Comparison of ENCODE assay signal across 13 cellular contexts in the genomic region with DNA sequence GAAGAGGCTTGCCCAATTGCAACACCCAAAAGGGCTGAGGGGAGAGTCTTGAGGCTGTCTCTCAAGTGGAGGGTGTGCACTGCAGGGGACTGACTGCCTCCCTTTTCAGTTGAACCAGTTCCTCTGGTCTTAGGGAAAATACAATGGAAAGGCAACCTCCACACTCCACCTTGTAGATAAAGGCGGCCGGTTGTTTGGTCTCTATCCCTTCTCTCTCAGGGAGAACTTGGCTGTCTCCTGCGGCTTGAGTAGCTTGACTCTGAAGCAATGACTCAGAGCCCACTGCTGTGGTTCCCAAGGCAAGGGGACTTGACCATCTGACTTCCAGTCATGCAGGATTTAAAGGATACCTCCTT.
DNase-seq lines count a peak whose midpoint lies in the region; ATAC-seq and TF ChIP-seq lines count a peak whose summit lies in the region.
"Had no signal": no experiment of that assay in that cellular context is flagged by ENCODE, and none has a peak within 500 bp of the region (broad histone marks: within the 10 kb centered on the region; RNA-seq: fewer than 3 reads in every experiment).

No MANE protein-coding gene starts in this region.

- H3K4me3 Mint-ChIP-seq in effector memory CD8-positive, alpha-beta T cell = no peak overlapping the region

- H3K4me1 ChIP-seq in HUES48 (ENCODE audit: control insufficient read depth, insufficient read depth, low read length) (peaks cover 31% of the 10 kb centered on the region), gastrocnemius medialis (peaks cover 18 to 24% of the 10 kb centered on the region in 2 donors)

- in situ Hi-C loops in astrocyte of the cerebellum (cut with HindIII; ENCODE audit: low sequenced_read_pairs) = no loop called here
- in situ Hi-C loops in gastrocnemius medialis (cut with MboI; ENCODE audit: low sequenced_read_pairs in 4 of 4) = loop anchor here in 1 of 4 donors (25.0 kb wide), 1 partner anchor 325 kb away; no protein-coding TSS in a partner anchor

- H3K4me3 ChIP-seq in HUES48 (ENCODE audit: low read depth, low read length) (0 out of 2 replicates have a peak overlapping the region, but pooled peaks have one; percentile 61), astrocyte of the cerebellum (ENCODE audit: low read depth, low read length) (no peak overlapping the region), gastrocnemius medialis (no peak overlapping the region)
- H3K4me3 ChIP-seq: BLaER1 treated with 17β-estradiol and CSF1 and Interleukin-3, amounts not matched to agents 10 nM and 100 nM had no signal

- no peaks in the 10 kb centered on the region for H3K36me3 Mint-ChIP-seq in effector memory CD8-positive, alpha-beta T cell (ENCODE audit: insufficient read depth)

- TF ChIP-seq POLR2A in gastrocnemius medialis (IDR thresholded peaks at IDR 0.05) = no peak

- no peak overlapping the region for H3K9ac ChIP-seq in HUES48 (ENCODE audit: low read depth, low read length)
- H3K9ac ChIP-seq: BLaER1 treated with 17β-estradiol and CSF1 and Interleukin-3, amounts not matched to agents 10 nM and 100 nM had no signal

- H3K27me3 Mint-ChIP-seq in effector memory CD8-positive, alpha-beta T cell = peaks cover 50 to 79% of the 10 kb centered on the region in 2 donors

- peaks cover 5 to 10% of the 10 kb centered on the region in 2 donors for H3K4me1 Mint-ChIP-seq in effector memory CD8-positive, alpha-beta T cell (ENCODE audit: low read depth in 2 of 2)

- no peaks in the 10 kb centered on the region for H3K9me3 Mint-ChIP-seq in effector memory CD8-positive, alpha-beta T cell

- H3K27me3 ChIP-seq in HUES48 (ENCODE audit: control insufficient read depth, insufficient read depth, low read length) (peaks cover 53% of the 10 kb centered on the region), gastrocnemius medialis (no peaks in the 10 kb centered on the region)

- intact Hi-C loops in gastrocnemius medialis (cut with DNase I; ENCODE audit: low total_unique reads) = no loop called here

- H3K27ac ChIP-seq in HUES48 (ENCODE audit: low read depth, low read length) = peak overlapping the region; percentile 39
- peak overlapping the region; percentile 41 to 95 (median 90) for H3K27ac ChIP-seq in gastrocnemius medialis
- H3K27ac ChIP-seq: BLaER1 treated with 17β-estradiol and CSF1 and Interleukin-3, amounts not matched to agents 10 nM and 100 nM; SK-N-MC had no signal

- no peaks in the 10 kb centered on the region for H3K9me3 ChIP-seq in HUES48 (ENCODE audit: control insufficient read depth, insufficient read depth, low read length)
- no peaks in the 10 kb centered on the region for H3K9me3 ChIP-seq in gastrocnemius medialis

- TF ChIP-seq CTCF in astrocyte of the cerebellum (IDR thresholded peaks at IDR 0.05; ENCODE audit: low read depth, low read length, missing control alignments) (no peak), gastrocnemius medialis (IDR thresholded peaks at IDR 0.05 in 4 of 5, conservative IDR thresholded peaks at IDR 0.05 in 1 of 5) (no peak)

- ATAC-seq in gastrocnemius medialis (no peak), GM18873 (IDR thresholded peaks at IDR 0.05; ENCODE audit: low FRiP score, unreplicated experiment) (no peak), HG03521 (IDR thresholded peaks at IDR 0.05; ENCODE audit: unreplicated experiment) (no peak)
- no peak for ATAC-seq in effector memory CD8-positive, alpha-beta T cell (replicated peaks)

- DNase-seq in astrocyte of the cerebellum (ENCODE audit: low read depth) = peak; percentile 22
- peak; percentile 18 for DNase-seq in iris pigment epithelial cell (ENCODE audit: low read depth)
- DNase-seq in gastrocnemius medialis = no peak
- no peak for DNase-seq in effector memory CD8-positive, alpha-beta T cell
- DNase-seq in NCI-H1436 (lab: John Stamatoyannopoulos, UW) = no peak
- DNase-seq: activated CD4-positive, CD25-positive, alpha-beta regulatory T cell; activated naive CD4-positive, alpha-beta T cell treated with anti-CD3 and anti-CD28 coated beads, Interleukin-2, amount 50 U/mL, for 16 hours; stimulated activated CD4-positive, alpha-beta T cell treated with anti-CD3 and anti-CD28 coated beads, Interleukin-4, amount 100 ng/mL, for 1 hour had no signal

- no peaks in the 10 kb centered on the region for H3K36me3 ChIP-seq in HUES48 (ENCODE audit: control insufficient read depth, insufficient read depth, low read length)
- no peaks in the 10 kb centered on the region for H3K36me3 ChIP-seq in gastrocnemius medialis
- H3K36me3 ChIP-seq: BLaER1 treated with 17β-estradiol and CSF1 and Interleukin-3, amounts not matched to agents 10 nM and 100 nM had no signal

- H3K27ac Mint-ChIP-seq in effector memory CD8-positive, alpha-beta T cell = no peak overlapping the region

Comparison
In these comparisons a context has a peak if more than half of its experiments do, and no peak if none do; other contexts are left out.
1. DNase-seq: peak in astrocyte of the cerebellum (single experiment) and iris pigment epithelial cell (single experiment); none in gastrocnemius medialis (0 of 2), effector memory CD8-positive, alpha-beta T cell (0 of 3) and NCI-H1436 (single experiment).